26 cellular contexts compared by ENCODE assay signal in the genomic region with DNA sequence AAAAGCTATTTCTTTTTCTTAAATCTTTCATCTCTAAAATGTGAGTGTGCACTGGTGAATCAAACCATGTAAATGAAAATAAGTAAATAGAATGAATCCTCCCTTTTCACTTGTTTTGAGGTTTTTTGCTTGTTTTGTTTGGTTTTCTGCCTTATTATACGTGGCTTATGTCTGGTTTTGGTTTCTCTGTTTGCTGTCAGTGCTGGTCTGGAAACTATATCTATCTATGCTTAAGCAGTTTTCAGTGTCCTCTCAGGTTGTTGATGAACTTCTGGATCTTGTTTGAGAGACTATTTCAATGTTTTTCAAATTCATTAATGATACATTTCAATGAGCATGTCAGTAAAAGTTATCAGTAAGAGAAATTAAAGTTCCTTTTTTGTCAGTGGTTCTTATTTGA. TPM values are rescaled to one million over a fixed set of nuclear protein-coding genes. Genes with fewer than 3 reads are reported as not detected.
"Had no signal": no experiment of that assay in that cellular context is flagged by ENCODE, and none has a peak within 500 bp of the region (broad histone marks: within the 10 kb centered on the region; RNA-seq: fewer than 3 reads in every experiment).

No MANE protein-coding gene starts in this region.

- H3K4me1 ChIP-seq: breast epithelium had no signal

- DNase-seq: activated CD4-positive, alpha-beta T cell treated with anti-CD3 and anti-CD28 coated beads for 1 hour; activated CD4-positive, alpha-beta T cell treated with anti-CD3 and anti-CD28 coated beads, Interleukin-2, amount 50 U/mL, for 1 hour; activated CD8-positive, alpha-beta memory T cell treated with anti-CD3 and anti-CD28 coated beads, Interleukin-2, amount 50 U/mL, for 48 hours; activated CD8-positive, alpha-beta T cell treated with anti-CD3 and anti-CD28 coated beads, Interleukin-2, amount 10 ng/mL, durations not matched to agents 7 days and 5 days; activated gamma-delta T cell; activated naive CD4-positive, alpha-beta T cell treated with anti-CD3 and anti-CD28 coated beads for 36 hours; activated naive CD8-positive, alpha-beta T cell treated with anti-CD3 and anti-CD28 coated beads for 36 hours; activated T-cell treated with anti-CD3 and anti-CD28 coated beads, Interleukin-2, amount 50 U/mL, for 4 hours; adrenal gland; anterior cingulate cortex; caudate nucleus; KG1; NCI-H1092; NCI-H1417; NCI-H1930; NCI-H2171; NCI-H2227 treated with DMSO at 0.1 percent for 48 hours; NCI-H446 treated with DMSO at 0.1 percent for 48 hours; NCI-H524 treated with DMSO at 0.1 percent for 48 hours; NCI-H774; SIG-M5; T-helper 17 cell; T-helper 9 cell had no signal

- ATAC-seq: activated CD8-positive, alpha-beta T cell treated with anti-CD3 and anti-CD28 coated beads, Interleukin-2, amount 10 ng/mL, durations not matched to agents 7 days and 5 days; activated T-cell treated with anti-CD3 and anti-CD28 coated beads, Interleukin-2, amount 50 U/mL, for 4 hours; T-helper 17 cell; WTC11 had no signal

- H3K4me3 ChIP-seq: adrenal gland, breast epithelium had no signal

- H3K27me3 Mint-ChIP-seq: activated naive CD8-positive, alpha-beta T cell treated with anti-CD3 and anti-CD28 coated beads for 36 hours; T-helper 17 cell had no signal

- H3K9me3 Mint-ChIP-seq: activated naive CD4-positive, alpha-beta T cell treated with anti-CD3 and anti-CD28 coated beads for 36 hours; activated naive CD8-positive, alpha-beta T cell treated with anti-CD3 and anti-CD28 coated beads for 36 hours; activated T-cell treated with anti-CD3 and anti-CD28 coated beads, Interleukin-2, amount 50 U/mL, for 4 hours; WTC11 had no signal

- H3K27ac Mint-ChIP-seq: activated CD8-positive, alpha-beta T cell treated with anti-CD3 and anti-CD28 coated beads, Interleukin-2, amount 10 ng/mL, durations not matched to agents 7 days and 5 days; activated naive CD4-positive, alpha-beta T cell treated with anti-CD3 and anti-CD28 coated beads for 36 hours; activated naive CD8-positive, alpha-beta T cell treated with anti-CD3 and anti-CD28 coated beads for 36 hours; T-helper 17 cell; WTC11 had no signal

- H3K4me3 Mint-ChIP-seq: activated CD8-positive, alpha-beta T cell treated with anti-CD3 and anti-CD28 coated beads, Interleukin-2, amount 10 ng/mL, durations not matched to agents 7 days and 5 days; activated naive CD4-positive, alpha-beta T cell treated with anti-CD3 and anti-CD28 coated beads for 36 hours; activated naive CD8-positive, alpha-beta T cell treated with anti-CD3 and anti-CD28 coated beads for 36 hours; activated T-cell treated with anti-CD3 and anti-CD28 coated beads, Interleukin-2, amount 50 U/mL, for 4 hours; T-helper 17 cell; WTC11 had no signal

- H3K27me3 ChIP-seq: adrenal gland, breast epithelium had no signal

- H3K9me3 ChIP-seq: adrenal gland, breast epithelium had no signal

RNA-seq across cellular contexts. Expression of gene TNFRSF11A, which starts 48.1 kb away (rescaled TPM):
- total RNA-seq: OCI-LY7 had no signal
